Comparison of ENCODE assay signal across 8 cellular contexts in genomic region chr4:157075811-157076577, GRCh38. TPM values are rescaled to one million over a fixed set of nuclear protein-coding genes. Genes with fewer than 3 reads are reported as not detected.
DNase-seq lines count a peak whose midpoint lies in the region; ATAC-seq and TF ChIP-seq lines count a peak whose summit lies in the region.

GLRB (plus strand) TSS chr4:157076150; CDS start chr4:157078025, 1,875 bp downstream.

- 3 to 13% (median 5%) methylated on average over 25 to 84 of the region's 84 CpGs for WGBS in spleen, 5 donors

- intact Hi-C loops in spleen (cut with DNase I; ENCODE audit: low total_unique reads), result no loop called here

- no peaks in the 10 kb centered on the region for H3K9me3 ChIP-seq in spleen

- H3K4me3 ChIP-seq in cardiac fibroblast (replicated peaks in 1 of 2; ENCODE audit: low read depth in 2 of 2, low read length in 2 of 2), result peak within 1 kb of the TSS; percentile 77 to 79
- peak within 1 kb of the TSS in 6 of 8 donors; percentile 15 to 59 (median 31) for H3K4me3 ChIP-seq in spleen

- TF ChIP-seq EP300 in Ishikawa (IDR thresholded peaks at IDR 0.05; ENCODE audit: borderline replicate concordance), result no peak

- peaks cover 0 to 10% (median 3%) of the 10 kb centered on the region in 6 donors for H3K4me1 ChIP-seq in spleen

- no peak within 1 kb of the TSS for H3K27ac ChIP-seq in spleen

- ATAC-seq in GM21515 (IDR thresholded peaks at IDR 0.05; ENCODE audit: unreplicated experiment), result no peak

- peak; percentile 83 for DNase-seq in AG08396 (ENCODE audit: low spot score)
- DNase-seq in cardiac fibroblast (ENCODE audit: low read depth in 2 of 2), result peak in 1 of 2 donors; percentile 22
- peak; percentile 17 for DNase-seq in iris pigment epithelial cell (ENCODE audit: low read depth)
- DNase-seq in spleen, result peak; percentile 74
- DNase-seq in GM19240 (ENCODE audit: insufficient read length, low spot score), result no peak
- no peak for DNase-seq in dedifferentiated amniotic fluid mesenchymal stem cell (ENCODE audit: extremely low spot score)

- TF ChIP-seq CTCF in cardiac fibroblast (IDR thresholded peaks at IDR 0.05; ENCODE audit: low read depth, low read length) (no peak), spleen (IDR thresholded peaks at IDR 0.05 in 8 of 11, conservative IDR thresholded peaks at IDR 0.05 in 3 of 11) (no peak)

- peaks cover 0 to 47% (median 9%) of the 10 kb centered on the region in 7 donors for H3K27me3 ChIP-seq in spleen (replicated peaks in 1 of 7)

- no peaks in the 10 kb centered on the region for H3K36me3 ChIP-seq in spleen

- no peak for TF ChIP-seq POLR2A in spleen (IDR thresholded peaks at IDR 0.05)

- no peak for TF ChIP-seq RAD21 in Ishikawa (IDR thresholded peaks at IDR 0.05; ENCODE audit: low read depth)

TF ChIP-seq in Ishikawa, 13 proteins besides CTCF, POLR2A, EP300 and RAD21:
- no peak for TF ChIP-seq REST (IDR thresholded peaks at IDR 0.05; ENCODE audit: low read depth)
- peak; percentile 83; the same call in 1 of the 2 replicates for TF ChIP-seq ZBTB7A (IDR thresholded peaks at IDR 0.05; ENCODE audit: low read depth)
- no peak for TF ChIP-seq TAF1 (IDR thresholded peaks at IDR 0.05; ENCODE audit: low read depth)
- TF ChIP-seq MAX (IDR thresholded peaks at IDR 0.05), result peak; percentile 43; the same call in 1 of the 2 replicates
- no peak for TF ChIP-seq CEBPB (IDR thresholded peaks at IDR 0.05)
- no peak for TF ChIP-seq FOXM1 (IDR thresholded peaks at IDR 0.05; ENCODE audit: borderline replicate concordance, low read depth)
- TF ChIP-seq EGR1 (IDR thresholded peaks at IDR 0.05), result peak; percentile 17; the same call in 1 of the 2 replicates
- no peak for TF ChIP-seq YY1 (IDR thresholded peaks at IDR 0.05; ENCODE audit: low read depth)
- TF ChIP-seq TEAD4 (IDR thresholded peaks at IDR 0.05), result no peak
- no peak for TF ChIP-seq NFIC (IDR thresholded peaks at IDR 0.05)
- no peak for TF ChIP-seq TCF12 (IDR thresholded peaks at IDR 0.05; ENCODE audit: low read depth)
- TF ChIP-seq USF1 (IDR thresholded peaks at IDR 0.05), result no peak
- TF ChIP-seq CREB1 (IDR thresholded peaks at IDR 0.05; ENCODE audit: low read depth), result no peak

RNA-seq across cellular contexts. Expression of gene GLRB, which starts in this region (rescaled TPM):
- not detected for total RNA-seq in spleen
- polyA plus RNA-seq in spleen, result under 1 TPM in 2 of 3 donors, not detected in 1; 0.03 to 0.08 TPM

Comparison
In these comparisons a context has a peak if more than half of its experiments do, and no peak if none do; other contexts are left out.
1. Peak in DNase-seq and H3K4me3 ChIP-seq in spleen; RNA of the gene not detected or under 1 TPM.
2. DNase-seq: peak in AG08396 (single experiment) and iris pigment epithelial cell (single experiment); none in GM19240 (single experiment) and dedifferentiated amniotic fluid mesenchymal stem cell (single experiment).